8 cellular contexts compared by ENCODE assay signal in genomic region chr12:101793401-101793800, GRCh38.
DNase-seq lines count a peak whose midpoint lies in the region; ATAC-seq lines count a peak whose summit lies in the region.

No MANE protein-coding gene starts in this region.

- ATAC-seq in HG03159 (IDR thresholded peaks at IDR 0.05; ENCODE audit: unreplicated experiment): peak; percentile 61
- peak; percentile 81 for ATAC-seq in stimulated activated memory B cell treated with anti-CD40 and anti-IgM and Interleukin-4, amounts not matched to agents 10 μg/mL and 1 μg/mL and 100 μg/mL, for 72 hours

- no peak overlapping the region for H3K4me3 Mint-ChIP-seq in activated T-cell treated with anti-CD3 and anti-CD28 coated beads, Interleukin-2, amount 50 U/mL, for 24 hours
- H3K4me3 Mint-ChIP-seq in stimulated activated memory B cell treated with anti-CD40 and anti-IgM and Interleukin-4, amounts not matched to agents 10 μg/mL and 1 μg/mL and 100 μg/mL, for 72 hours: no peak overlapping the region

- H3K36me3 Mint-ChIP-seq in activated T-cell treated with anti-CD3 and anti-CD28 coated beads, Interleukin-2, amount 50 U/mL, for 24 hours (ENCODE audit: low read depth): peaks cover 44% of the 10 kb centered on the region
- peaks cover 29% of the 10 kb centered on the region for H3K36me3 Mint-ChIP-seq in stimulated activated memory B cell treated with anti-CD40 and anti-IgM and Interleukin-4, amounts not matched to agents 10 μg/mL and 1 μg/mL and 100 μg/mL, for 72 hours

- no peaks in the 10 kb centered on the region for H3K27me3 Mint-ChIP-seq in activated T-cell treated with anti-CD3 and anti-CD28 coated beads, Interleukin-2, amount 50 U/mL, for 24 hours
- H3K27me3 Mint-ChIP-seq in stimulated activated memory B cell treated with anti-CD40 and anti-IgM and Interleukin-4, amounts not matched to agents 10 μg/mL and 1 μg/mL and 100 μg/mL, for 72 hours: no peaks in the 10 kb centered on the region

- no peak for DNase-seq in activated T-cell treated with anti-CD3 and anti-CD28 coated beads, Interleukin-2, amount 50 U/mL, for 24 hours
- no peak for DNase-seq in activated T-cell treated with anti-CD3 and anti-CD28 coated beads, Interleukin-2, amount 50 U/mL, for 1 hour
- DNase-seq in astrocyte of the hippocampus (ENCODE audit: low read depth, low spot score): peak; percentile 73
- DNase-seq in OCI-M2 (lab: John Stamatoyannopoulos, UW; ENCODE audit: unreplicated experiment): no peak
- no peak for DNase-seq in ecto neural progenitor cell (ENCODE audit: low spot score)
- no peak for DNase-seq in NK-92 treated with Interleukin-12 subunit alpha and Interleukin-12 subunit beta, amount 100 ng/mL, for 24 hours (lab: John Stamatoyannopoulos, UW)

- H3K9me3 Mint-ChIP-seq in activated T-cell treated with anti-CD3 and anti-CD28 coated beads, Interleukin-2, amount 50 U/mL, for 24 hours: no peaks in the 10 kb centered on the region
- no peaks in the 10 kb centered on the region for H3K9me3 Mint-ChIP-seq in stimulated activated memory B cell treated with anti-CD40 and anti-IgM and Interleukin-4, amounts not matched to agents 10 μg/mL and 1 μg/mL and 100 μg/mL, for 72 hours

- peaks cover 53% of the 10 kb centered on the region for H3K4me1 Mint-ChIP-seq in activated T-cell treated with anti-CD3 and anti-CD28 coated beads, Interleukin-2, amount 50 U/mL, for 24 hours (ENCODE audit: low read depth)
- peaks cover 15% of the 10 kb centered on the region for H3K4me1 Mint-ChIP-seq in stimulated activated memory B cell treated with anti-CD40 and anti-IgM and Interleukin-4, amounts not matched to agents 10 μg/mL and 1 μg/mL and 100 μg/mL, for 72 hours

- peak overlapping the region; percentile 78 for H3K27ac Mint-ChIP-seq in activated T-cell treated with anti-CD3 and anti-CD28 coated beads, Interleukin-2, amount 50 U/mL, for 24 hours
- H3K27ac Mint-ChIP-seq in stimulated activated memory B cell treated with anti-CD40 and anti-IgM and Interleukin-4, amounts not matched to agents 10 μg/mL and 1 μg/mL and 100 μg/mL, for 72 hours: peak overlapping the region; percentile 59
